Comparison of ENCODE assay signal across 6 cellular contexts in the genomic region with DNA sequence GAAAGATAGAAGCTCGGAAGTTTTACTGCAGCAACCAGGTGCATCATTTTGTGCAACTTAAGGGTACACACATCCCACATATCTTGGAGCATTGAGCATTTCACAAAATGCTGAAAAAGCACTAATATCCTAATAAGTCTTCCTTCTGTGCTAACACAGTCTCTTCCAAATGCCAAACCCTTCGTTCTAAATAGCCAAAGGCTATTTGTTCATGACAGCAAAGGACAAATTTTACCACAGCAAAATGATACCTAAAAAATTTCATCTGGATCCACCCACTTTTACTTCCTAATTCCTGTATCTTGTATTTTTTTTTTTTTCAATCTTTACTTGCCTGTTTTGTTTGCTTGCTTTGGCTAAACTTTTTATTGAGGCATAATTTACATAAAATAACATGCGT.
"Had no signal": no experiment of that assay in that cellular context is flagged by ENCODE, and none has a peak within 500 bp of the region (broad histone marks: within the 10 kb centered on the region; RNA-seq: fewer than 3 reads in every experiment).

No MANE protein-coding gene starts in this region.

- DNase-seq: IMR-90, KBM-7, KG1 had no signal

- ATAC-seq: HepG2, K562 had no signal

- H3K4me3 ChIP-seq: K562 had no signal

- H3K27ac ChIP-seq: HL-60 had no signal
